Comparison of ENCODE assay signal across 29 cellular contexts in genomic region chr6:119204744-119205143, GRCh38.
"Had no signal": no experiment of that assay in that cellular context is flagged by ENCODE, and none has a peak within 500 bp of the region (broad histone marks: within the 10 kb centered on the region; RNA-seq: fewer than 3 reads in every experiment).

No MANE protein-coding gene starts in this region.

- H3K36me3 ChIP-seq: colonic mucosa, gastrocnemius medialis had no signal

- H3K27ac ChIP-seq: colonic mucosa, coronary artery, dorsolateral prefrontal cortex, epithelial cell of prostate, esophagus muscularis mucosa, esophagus squamous epithelium, foreskin keratinocyte, gastrocnemius medialis, gastroesophageal sphincter, heart left ventricle, heart right ventricle had no signal

- ATAC-seq: effector memory CD8-positive, alpha-beta T cell; esophagus mucosa; foreskin keratinocyte; gastrocnemius medialis; gastroesophageal sphincter; heart left ventricle; heart right ventricle had no signal

- H3K27ac Mint-ChIP-seq: dendritic cell treated with granulocyte-macrophage colony-stimulating factor and Interleukin-4, amounts not matched to agents 40 ng/mL and 50 ng/mL, for 4 days; endodermal cell had no signal

- H3K4me3 ChIP-seq: colonic mucosa, coronary artery, dorsolateral prefrontal cortex, esophagus muscularis mucosa, esophagus squamous epithelium, gastrocnemius medialis, gastroesophageal sphincter, heart left ventricle, heart right ventricle had no signal

- FAIRE-seq: colon, endometrium, endothelial cell of umbilical vein, frontal cortex had no signal

- H3K27me3 ChIP-seq: colonic mucosa, dorsolateral prefrontal cortex, esophagus muscularis mucosa, esophagus squamous epithelium, foreskin keratinocyte, gastrocnemius medialis, gastroesophageal sphincter, heart left ventricle, heart right ventricle had no signal

- H3K9me3 ChIP-seq: colonic mucosa, esophagus muscularis mucosa, esophagus squamous epithelium, gastrocnemius medialis, gastroesophageal sphincter, heart left ventricle, heart right ventricle had no signal

- DNase-seq: colonic mucosa; cortex of kidney; dermis blood vessel endothelial cell; dorsolateral prefrontal cortex; effector CD4-positive, alpha-beta T cell; effector CD8-positive, alpha-beta T cell; effector memory CD4-positive, alpha-beta T cell; effector memory CD8-positive, alpha-beta T cell; endodermal cell; erythroblast; esophagus squamous epithelium; foreskin fibroblast; foreskin keratinocyte; foreskin melanocyte; gastrocnemius medialis; glutamatergic neuron; head of caudate nucleus; heart left ventricle; heart right ventricle had no signal

- H3K4me3 Mint-ChIP-seq: dendritic cell treated with granulocyte-macrophage colony-stimulating factor and Interleukin-4, amounts not matched to agents 40 ng/mL and 50 ng/mL, for 4 days; effector memory CD8-positive, alpha-beta T cell; endodermal cell had no signal

- H3K4me1 Mint-ChIP-seq: endodermal cell had no signal

- H3K27me3 Mint-ChIP-seq: dendritic cell treated with granulocyte-macrophage colony-stimulating factor and Interleukin-4, amounts not matched to agents 40 ng/mL and 50 ng/mL, for 4 days; effector memory CD8-positive, alpha-beta T cell had no signal

- H3K4me1 ChIP-seq: colonic mucosa, foreskin keratinocyte, gastrocnemius medialis had no signal

- H3K9me3 Mint-ChIP-seq: dendritic cell treated with granulocyte-macrophage colony-stimulating factor and Interleukin-4, amounts not matched to agents 40 ng/mL and 50 ng/mL, for 4 days; effector memory CD8-positive, alpha-beta T cell; endodermal cell had no signal
